In genomic region chr1:50977575-50978143, GRCh38 we compare ENCODE assay signal across 8 cellular contexts. TPM values are rescaled to one million over a fixed set of nuclear protein-coding genes. Genes with fewer than 3 reads are reported as not detected.
DNase-seq lines count a peak whose midpoint lies in the region; ATAC-seq and TF ChIP-seq lines count a peak whose summit lies in the region.

No MANE protein-coding gene starts in this region.

- H3K9ac ChIP-seq in IMR-90 (ENCODE audit: low read depth, low read length) = peak overlapping the region; percentile 84

- no peak overlapping the region; the same call in 1 of the 2 replicates for H2AK5ac ChIP-seq in IMR-90 (ENCODE audit: low read depth, low read length)

- H3K4ac ChIP-seq in IMR-90 (ENCODE audit: low read depth, low read length) = peak overlapping the region; percentile 89

- no peak for TF ChIP-seq RAD21 in IMR-90 (IDR thresholded peaks at IDR 0.05; ENCODE audit: low read length)

- peak overlapping the region; percentile 84 for H3K18ac ChIP-seq in IMR-90 (ENCODE audit: low read depth, low read length)

- H3K79me1 ChIP-seq in IMR-90 (ENCODE audit: low read depth in 1 of 2, low read length in 2 of 2) = peaks cover 3 to 26% of the 10 kb centered on the region in 2 experiments; a peak in 3 of 4 replicates

- H3K4me2 ChIP-seq in IMR-90 (ENCODE audit: low read depth, low read length) = peak overlapping the region; percentile 95

- H4K8ac ChIP-seq in IMR-90 (ENCODE audit: low read depth in 2 of 2, low read length in 2 of 2) = peak overlapping the region; percentile 82 to 92; a peak in 3 of 4 replicates

- H4K5ac ChIP-seq in IMR-90 (ENCODE audit: low read depth, low read length) = peak overlapping the region; percentile 86

- POLR2A ChIA-PET in IMR-90 (lab: Charles Lee; ENCODE audit: unreplicated experiment) = no interaction called here
- POLR2A ChIA-PET in activated CD8-positive, alpha-beta T cell treated with anti-CD3 and anti-CD28 coated beads, Interleukin-2, amount 10 ng/mL, durations not matched to agents 7 days and 5 days (lab: Charles Lee) = interaction anchor here (0.6 to 4.1 kb wide), 7 partner anchors 9 to 318 kb away, joined by 3 to 85 read pairs (median 3); partner anchors contain the start of genes CDKN2C and FAF1

- no peak for TF ChIP-seq POLR2A in IMR-90 (IDR thresholded peaks at IDR 0.05; ENCODE audit: low read depth, low read length)
- no peak for TF ChIP-seq POLR2A in esophagus squamous epithelium (IDR thresholded peaks at IDR 0.05)

- peak overlapping the region; percentile 76 for H4K91ac ChIP-seq in IMR-90 (ENCODE audit: insufficient read depth, low read depth, low read length)

- peak overlapping the region; percentile 84; the same call in 1 of the 2 replicates for H2BK120ac ChIP-seq in IMR-90 (ENCODE audit: low read depth, low read length)

- peak overlapping the region; percentile 70; the same call in 1 of the 2 replicates for H3K14ac ChIP-seq in IMR-90 (replicated peaks; ENCODE audit: low read depth, low read length)

- CTCF ChIA-PET in IMR-90 (lab: Yijun Ruan, JAX) = interaction anchor here (1.3 to 1.4 kb wide), 2 partner anchors 48 to 211 kb away, joined by 3 read pairs; no protein-coding TSS in a partner anchor
- CTCF ChIA-PET in activated CD8-positive, alpha-beta T cell treated with anti-CD3 and anti-CD28 coated beads, Interleukin-2, amount 10 ng/mL, durations not matched to agents 7 days and 5 days (lab: Charles Lee) = interaction anchor here (0.9 to 3.2 kb wide), 5 partner anchors 9 to 213 kb away, joined by 4 to 20 read pairs (median 10); partner anchors contain the start of gene FAF1

- H3K36me3 ChIP-seq in IMR-90 (ENCODE audit: control insufficient read depth, insufficient read depth, low read length) = no peaks in the 10 kb centered on the region; the same call in 1 of the 2 replicates
- no peaks in the 10 kb centered on the region for H3K36me3 ChIP-seq in esophagus squamous epithelium
- H3K36me3 ChIP-seq in aorta (ENCODE audit: control insufficient read depth in 1 of 2, insufficient read depth in 2 of 2, low read length in 1 of 2) = no peaks in the 10 kb centered on the region

- H3K9me1 ChIP-seq in IMR-90 (ENCODE audit: insufficient read depth, low read length) = peaks cover 2% of the 10 kb centered on the region; the same call in 1 of the 2 replicates

- H2BK20ac ChIP-seq in IMR-90 (ENCODE audit: low read depth, low read length) = no peak overlapping the region

- intact Hi-C loops in IMR-90 (cut with micrococcal nuclease) = loop anchor here (10.0 kb wide), 1 partner anchor 317 kb away; no protein-coding TSS in a partner anchor
- intact Hi-C loops in esophagus squamous epithelium (cut with DNase I) = no loop called here
- intact Hi-C loops in aorta (cut with DNase I) = no loop called here

- H3K27me3 Mint-ChIP-seq in activated CD8-positive, alpha-beta T cell treated with anti-CD3 and anti-CD28 coated beads, Interleukin-2, amount 10 ng/mL, durations not matched to agents 7 days and 5 days (ENCODE audit: low read depth) = peaks cover 10% of the 10 kb centered on the region

- peaks cover 48% of the 10 kb centered on the region for H3K4me1 Mint-ChIP-seq in activated CD8-positive, alpha-beta T cell treated with anti-CD3 and anti-CD28 coated beads, Interleukin-2, amount 10 ng/mL, durations not matched to agents 7 days and 5 days (ENCODE audit: low read depth)

- H4K20me1 ChIP-seq in IMR-90 (ENCODE audit: insufficient read depth, low read length) = no peaks in the 10 kb centered on the region

- H3K27ac ChIP-seq in IMR-90 (ENCODE audit: insufficient read depth, low read length) (peak overlapping the region; percentile 98), esophagus squamous epithelium (peak overlapping the region; percentile 78 to 97 (median 95)), aorta (ENCODE audit: low read depth in 1 of 2, low read length in 2 of 2) (peak overlapping the region; percentile 87 to 95)

- H3K4me3 ChIP-seq in IMR-90 (ENCODE audit: insufficient read depth, low read depth, low read length) (peak overlapping the region; percentile 95), esophagus squamous epithelium (peak overlapping the region; percentile 68 to 94 (median 84)), aorta (ENCODE audit: low read length in 2 of 2) (peak overlapping the region; percentile 92 to 98)

- no TSS peak for BruUV-seq in IMR-90 (replicated peaks; lab: Mats Ljungman, UMichigan)

- H3K9me3 Mint-ChIP-seq in activated CD8-positive, alpha-beta T cell treated with anti-CD3 and anti-CD28 coated beads, Interleukin-2, amount 10 ng/mL, durations not matched to agents 7 days and 5 days (ENCODE audit: insufficient read depth) = no peaks in the 10 kb centered on the region

- no peak overlapping the region for H3K23ac ChIP-seq in IMR-90 (ENCODE audit: low read depth, low read length)

- peak overlapping the region; percentile 97 for H2AFZ ChIP-seq in IMR-90 (replicated peaks; ENCODE audit: low read length, poor library complexity)

- peaks cover 43% of the 10 kb centered on the region for H3K36me3 Mint-ChIP-seq in activated CD8-positive, alpha-beta T cell treated with anti-CD3 and anti-CD28 coated beads, Interleukin-2, amount 10 ng/mL, durations not matched to agents 7 days and 5 days (ENCODE audit: low read depth)

- WGBS in IMR-90 (ENCODE audit: extremely low coverage in 2 of 2, insufficient read length in 1 of 2), 2 experiments = 0% methylated on average over 12 of the region's 63 CpGs; no CpG with 5 or more reads in 1 of the 2 experiments
- 0 to 2% methylated on average over 2 to 11 of the region's 63 CpGs for WGBS in esophagus squamous epithelium, 2 donors
- WGBS in aorta, 2 donors = 0 to 1% methylated on average over 41 to 63 of the region's 63 CpGs

- DNase-seq in NCI-H524 (lab: John Stamatoyannopoulos, UW) = peak; percentile 31 to 44
- DNase-seq in NCI-H524 treated with DMSO at 0.1 percent for 48 hours (lab: John Stamatoyannopoulos, UW) = no peak
- peak; percentile 52 for DNase-seq in IMR-90
- peak; percentile 37 for DNase-seq in activated CD8-positive, alpha-beta T cell treated with anti-CD3 and anti-CD28 coated beads, Interleukin-2, amount 10 ng/mL, durations not matched to agents 7 days and 5 days
- no peak for DNase-seq in esophagus squamous epithelium (lab: John Stamatoyannopoulos, UW)
- DNase-seq in myocyte (ENCODE audit: low read depth) = peak; percentile 81
- peak; percentile 78 to 85 for DNase-seq in aorta

- in situ Hi-C loops in IMR-90 (cut with MboI; ENCODE audit: low sequenced_read_pairs) = no loop called here

- H3K4me1 ChIP-seq in IMR-90 (ENCODE audit: control insufficient read depth, insufficient read depth, low read length) = peaks cover 6% of the 10 kb centered on the region; the same call in 1 of the 2 replicates
- peaks cover 0 to 40% (median 0%) of the 10 kb centered on the region in 3 donors for H3K4me1 ChIP-seq in esophagus squamous epithelium
- no peaks in the 10 kb centered on the region for H3K4me1 ChIP-seq in aorta (ENCODE audit: control insufficient read depth in 1 of 2, insufficient read depth in 2 of 2, low read length in 2 of 2)

- peak overlapping the region; percentile 89 for H2BK5ac ChIP-seq in IMR-90 (ENCODE audit: low read depth, low read length, poor library complexity, severe bottlenecking)

- peak overlapping the region; percentile 68 for H2AK9ac ChIP-seq in IMR-90 (replicated peaks; ENCODE audit: low read depth, low read length, poor library complexity)

- TF ChIP-seq CTCF in IMR-90 (conservative IDR thresholded peaks at IDR 0.05; ENCODE audit: low read depth, low read length) (no peak), esophagus squamous epithelium (IDR thresholded peaks at IDR 0.05) (no peak)

- H3K27me3 ChIP-seq in IMR-90 (ENCODE audit: control insufficient read depth, insufficient read depth, low read length) = no peaks in the 10 kb centered on the region
- H3K27me3 ChIP-seq in esophagus squamous epithelium = no peaks in the 10 kb centered on the region
- no peaks in the 10 kb centered on the region for H3K27me3 ChIP-seq in aorta (ENCODE audit: control insufficient read depth in 1 of 2, insufficient read depth in 2 of 2, low read length in 1 of 2)

- dilution Hi-C loops in IMR-90 (cut with HindIII; ENCODE audit: low sequenced_read_pairs, unreplicated experiment) = no loop called here

- ATAC-seq in GM21528 (IDR thresholded peaks at IDR 0.05; ENCODE audit: low FRiP score, unreplicated experiment) = peak; percentile 53
- ATAC-seq in IMR-90 (ENCODE audit: low read depth) = peak; percentile 88
- peak; percentile 70 for ATAC-seq in activated CD8-positive, alpha-beta T cell treated with anti-CD3 and anti-CD28 coated beads, Interleukin-2, amount 10 ng/mL, durations not matched to agents 7 days and 5 days
- peak; percentile 88 for ATAC-seq in aorta (ENCODE audit: low FRiP score)

- peak overlapping the region; percentile 83 for H3K4me3 Mint-ChIP-seq in activated CD8-positive, alpha-beta T cell treated with anti-CD3 and anti-CD28 coated beads, Interleukin-2, amount 10 ng/mL, durations not matched to agents 7 days and 5 days

- H2BK15ac ChIP-seq in IMR-90 (ENCODE audit: low read depth, low read length) = no peak overlapping the region; the same call in 2 of the 3 replicates

- peak overlapping the region; percentile 65; the same call in 1 of the 2 replicates for H3K56ac ChIP-seq in IMR-90 (ENCODE audit: extremely low read depth, insufficient read depth, low read length)

- no peaks in the 10 kb centered on the region for H3K9me3 ChIP-seq in IMR-90 (ENCODE audit: control insufficient read depth, insufficient read depth, low read length)
- H3K9me3 ChIP-seq in esophagus squamous epithelium = no peaks in the 10 kb centered on the region
- H3K9me3 ChIP-seq in aorta (ENCODE audit: control insufficient read depth, low read length) = no peaks in the 10 kb centered on the region

- peak overlapping the region; percentile 85 for H3K27ac Mint-ChIP-seq in activated CD8-positive, alpha-beta T cell treated with anti-CD3 and anti-CD28 coated beads, Interleukin-2, amount 10 ng/mL, durations not matched to agents 7 days and 5 days

RNA-seq across cellular contexts. Expression of gene CDKN2C, which starts 7.6 kb away (rescaled TPM):
- total RNA-seq in IMR-90 (2012; rRNA removed) (14.3 and 18.9 TPM in 2 replicates), esophagus squamous epithelium (10 to 100 TPM in 3 of 4 donors, 1 to 10 TPM in 1; 6.9 to 16.5 (median 12.5) TPM), myocyte (17.8 and 27.7 TPM in 2 replicates), aorta (10 to 100 TPM in 1 of 2 donors, 1 to 10 TPM in 1; 8.8 to 11.8 TPM)
- polyA plus RNA-seq in IMR-90 (2012; rRNA removed) (13.5 and 15.5 TPM in 2 replicates), aorta (10 to 100 TPM; 22.7 to 43.5 TPM)
- polyA plus RNA-seq in IMR-90 (2012; cell fraction: cytosol; rRNA removed) = 7.1 and 10.0 TPM in 2 replicates
- polyA plus RNA-seq in IMR-90 (2012; cell fraction: nucleus; rRNA removed; ENCODE audit: low replicate concordance) = 3.0 and 4.7 TPM in 2 replicates
- 10 to 100 TPM; 82.0 to 82.5 TPM for total RNA-seq in activated CD8-positive, alpha-beta T cell treated with anti-CD3 and anti-CD28 coated beads, Interleukin-2, amount 10 ng/mL, durations not matched to agents 7 days and 5 days
- 10.6 TPM for polyA plus RNA-seq in myocyte (2012)

RNA-seq across cellular contexts. Expression of gene FAF1, which starts 17.6 kb away (rescaled TPM):
- 72.9 and 78.0 TPM in 2 replicates for total RNA-seq in IMR-90 (2012; rRNA removed)
- 15.4 and 18.8 TPM in 2 replicates for polyA plus RNA-seq in IMR-90 (2012; rRNA removed)
- 1.5 and 12.3 TPM in 2 replicates for polyA plus RNA-seq in IMR-90 (2012; cell fraction: cytosol; rRNA removed)
- 0.66 and 6.9 TPM in 2 replicates for polyA plus RNA-seq in IMR-90 (2012; cell fraction: nucleus; rRNA removed; ENCODE audit: low replicate concordance)
- 100 to 1,000 TPM in 1 of 2 experiments, 10 to 100 TPM in 1; 95.6 to 104 TPM for total RNA-seq in activated CD8-positive, alpha-beta T cell treated with anti-CD3 and anti-CD28 coated beads, Interleukin-2, amount 10 ng/mL, durations not matched to agents 7 days and 5 days
- 10 to 100 TPM; 23.8 to 64.6 (median 43.9) TPM for total RNA-seq in esophagus squamous epithelium
- total RNA-seq in myocyte = 48.5 and 60.2 TPM in 2 replicates
- 37.0 TPM for polyA plus RNA-seq in myocyte (2012)
- 10 to 100 TPM; 54.7 to 56.1 TPM for total RNA-seq in aorta
- polyA plus RNA-seq in aorta = 10 to 100 TPM; 27.0 to 31.2 TPM

Comparison
In these comparisons a context has a peak if more than half of its experiments do, and no peak if none do; other contexts are left out.
1. DNase-seq: peak in NCI-H524 (2 of 2), IMR-90 (single experiment), activated CD8-positive, alpha-beta T cell treated with anti-CD3 and anti-CD28 coated beads, Interleukin-2, amount 10 ng/mL, durations not matched to agents 7 days and 5 days (single experiment), myocyte (single experiment) and aorta (2 of 2); none in NCI-H524 treated with DMSO at 0.1 percent for 48 hours (single experiment) and esophagus squamous epithelium (single experiment).
2. Peak in every context shown above with its lines, with median percentiles within 50 percentile points of each other: ATAC-seq, H3K27ac ChIP-seq and H3K4me3 ChIP-seq.